In the genomic region with DNA sequence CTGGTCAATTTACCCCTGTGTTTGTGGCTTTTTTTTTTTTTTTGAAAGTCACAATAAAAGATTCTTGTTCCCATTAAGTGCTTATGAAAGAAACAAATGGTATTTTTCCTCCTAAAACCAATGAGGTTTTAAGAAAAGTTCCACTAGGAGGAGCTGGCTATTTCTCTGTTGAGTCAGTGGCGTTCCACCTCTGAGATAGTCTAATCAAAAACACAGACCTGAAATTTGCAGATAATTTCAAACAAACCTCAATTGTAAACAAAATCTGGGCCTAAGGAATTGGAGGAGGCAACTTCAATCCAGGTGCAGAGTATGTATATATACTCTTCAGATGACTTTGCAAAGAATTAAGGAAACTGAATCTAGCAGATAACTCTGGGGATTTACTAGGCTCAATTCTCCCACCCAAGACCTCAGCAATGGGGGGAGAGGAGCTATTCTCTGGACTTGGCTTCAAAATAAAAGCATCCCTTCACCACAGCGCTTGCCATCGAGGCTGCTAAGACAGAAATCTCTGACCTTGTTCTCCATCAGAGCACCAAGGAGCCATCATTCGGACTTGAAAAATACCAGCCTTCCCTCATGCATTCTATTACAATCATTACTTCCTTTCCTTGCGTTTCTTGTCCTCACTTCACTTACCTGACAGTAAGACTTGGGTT, we compare ENCODE assay signal across 8 cellular contexts. TPM values are rescaled to one million over a fixed set of nuclear protein-coding genes. Genes with fewer than 3 reads are reported as not detected.
DNase-seq lines count a peak whose midpoint lies in the region; ATAC-seq and TF ChIP-seq lines count a peak whose summit lies in the region.

No MANE protein-coding gene starts in this region.

- peaks cover 7% of the 10 kb centered on the region in 2 donors for H3K4me1 ChIP-seq in neuronal stem cell (ENCODE audit: control insufficient read depth in 2 of 2, insufficient read depth in 1 of 2, low read depth in 1 of 2, low read length in 2 of 2)

- peak; percentile 72 for ATAC-seq in left lobe of liver

- DNase-seq in AG09319 (ENCODE audit: extremely low read depth, low read depth) (no peak), HT-29 (ENCODE audit: low spot score) (peak; percentile 35), astrocyte of the cerebellum (ENCODE audit: low read depth) (peak; percentile 28), left lobe of liver (ENCODE audit: low spot score) (no peak), COLO668 (lab: John Stamatoyannopoulos, UW; ENCODE audit: unreplicated experiment) (no peak), cerebellar nuclear complex (lab: John Stamatoyannopoulos, UW) (no peak), nucleus accumbens (lab: John Stamatoyannopoulos, UW) (no peak), neuronal stem cell (ENCODE audit: low spot score) (no peak)

- H3K4ac ChIP-seq in neuronal stem cell (ENCODE audit: low read length): no peak overlapping the region

- H2AK5ac ChIP-seq in neuronal stem cell (ENCODE audit: low read depth, low read length): no peak overlapping the region

- H3K23ac ChIP-seq in neuronal stem cell (ENCODE audit: low read depth, low read length, poor library complexity): no peak overlapping the region

- H2BK15ac ChIP-seq in neuronal stem cell (ENCODE audit: low read length): no peak overlapping the region

- H3K27me3 ChIP-seq in neuronal stem cell (ENCODE audit: control insufficient read depth in 3 of 3, insufficient read depth in 3 of 3, low read depth in 1 of 3, low read length in 3 of 3): no peaks in the 10 kb centered on the region

- no peak overlapping the region for H3K14ac ChIP-seq in neuronal stem cell (ENCODE audit: low read length)

- no peak overlapping the region for H2BK12ac ChIP-seq in neuronal stem cell (ENCODE audit: low read length)

- no peak overlapping the region for H2BK5ac ChIP-seq in neuronal stem cell (ENCODE audit: low read length)

- no CpG with 5 or more reads among the region's 5 CpGs for WGBS in neuronal stem cell (ENCODE audit: extremely low coverage in 2 of 2, insufficient read length in 2 of 2, insufficient replicate concordance in 1 of 2), 2 donors

- TF ChIP-seq CTCF in AG09319 (IDR thresholded peaks at IDR 0.05; ENCODE audit: low read depth, low read length) (peak; percentile 61), astrocyte of the cerebellum (IDR thresholded peaks at IDR 0.05; ENCODE audit: low read depth, low read length, missing control alignments) (peak; percentile 60)

- H3K9me3 ChIP-seq in neuronal stem cell (replicated peaks in 1 of 2; ENCODE audit: control insufficient read depth in 2 of 2, insufficient read depth in 1 of 2, low read depth in 1 of 2, low read length in 2 of 2): no peaks in the 10 kb centered on the region

- H4K91ac ChIP-seq in neuronal stem cell (ENCODE audit: low read depth, low read length, poor library complexity): no peak overlapping the region

- in situ Hi-C loops in astrocyte of the cerebellum (cut with HindIII; ENCODE audit: low sequenced_read_pairs): loop anchor here (5.0 kb wide), 1 partner anchor 42 kb away; no protein-coding TSS in a partner anchor

- H2BK120ac ChIP-seq in neuronal stem cell (ENCODE audit: low read depth, low read length): no peak overlapping the region

- no peak overlapping the region for H3K27ac ChIP-seq in neuronal stem cell (replicated peaks; ENCODE audit: low read length)

- no peak overlapping the region for H4K8ac ChIP-seq in neuronal stem cell (ENCODE audit: low read depth, low read length)

- H3K4me3 ChIP-seq in astrocyte of the cerebellum (ENCODE audit: low read depth, low read length) (no peak overlapping the region), neuronal stem cell (ENCODE audit: low read length in 2 of 2) (no peak overlapping the region)

- no peak overlapping the region for H3K18ac ChIP-seq in neuronal stem cell (ENCODE audit: low read length)

- H3K9ac ChIP-seq in neuronal stem cell (ENCODE audit: low read depth, low read length, poor library complexity): no peak overlapping the region

- no peaks in the 10 kb centered on the region for H3K36me3 ChIP-seq in neuronal stem cell (replicated peaks in 1 of 2; ENCODE audit: control insufficient read depth in 2 of 2, insufficient read depth in 2 of 2, low read length in 2 of 2)

- no peak overlapping the region for H3K4me2 ChIP-seq in neuronal stem cell (ENCODE audit: insufficient read depth, low read length, poor library complexity, severe bottlenecking)

- H2AFZ ChIP-seq in neuronal stem cell (ENCODE audit: low read length): no peak overlapping the region

- no peaks in the 10 kb centered on the region for H3K79me1 ChIP-seq in neuronal stem cell (ENCODE audit: low read depth, low read length)

RNA-seq across cellular contexts. Expression of a gene that starts 52.4 kb away (rescaled TPM):
- total RNA-seq in HT-29 (2014; rRNA removed; shearing (Covaris generic)): 10.6 and 17.0 TPM in 2 replicates
- 29.2 TPM for total RNA-seq in left lobe of liver
- 7.2 TPM for polyA plus RNA-seq in neuronal stem cell (2013, experiment 1 of 2)
- polyA plus RNA-seq in neuronal stem cell (2013, experiment 2 of 2): 7.0 TPM

Comparison
In these comparisons a context has a peak if more than half of its experiments do, and no peak if none do; other contexts are left out.
1. DNase-seq: peak in HT-29 (single experiment) and astrocyte of the cerebellum (single experiment); none in AG09319 (single experiment), left lobe of liver (single experiment), COLO668 (single experiment), cerebellar nuclear complex (0 of 2), nucleus accumbens (0 of 56) and neuronal stem cell (single experiment).